11 cellular contexts compared by ENCODE assay signal in genomic region chr12:123801573-123802178, GRCh38. TPM values are rescaled to one million over a fixed set of nuclear protein-coding genes. Genes with fewer than 3 reads are reported as not detected.
DNase-seq lines count a peak whose midpoint lies in the region; ATAC-seq and TF ChIP-seq lines count a peak whose summit lies in the region.
"Had no signal": no experiment of that assay in that cellular context is flagged by ENCODE, and none has a peak within 500 bp of the region (broad histone marks: within the 10 kb centered on the region; RNA-seq: fewer than 3 reads in every experiment).

No MANE protein-coding gene starts in this region.

- H3K4me3 Mint-ChIP-seq in natural killer cell: no peak overlapping the region

- no peaks in the 10 kb centered on the region for H3K9me3 Mint-ChIP-seq in natural killer cell

- intact Hi-C loops in natural killer cell (cut with micrococcal nuclease): no loop called here

- ATAC-seq in natural killer cell: no peak
- ATAC-seq in GM19463 (IDR thresholded peaks at IDR 0.05; ENCODE audit: unreplicated experiment): no peak

- TF ChIP-seq CTCF in 22Rv1 (IDR thresholded peaks at IDR 0.05): peak; percentile 81
- peak; percentile 52 for TF ChIP-seq CTCF in GM12873 (IDR thresholded peaks at IDR 0.05; ENCODE audit: insufficient read depth, low read depth, low read length, missing control alignments)
- TF ChIP-seq CTCF in fibroblast of pulmonary artery (IDR thresholded peaks at IDR 0.05; ENCODE audit: low read length, missing control alignments): peak; percentile 44
- no peak for TF ChIP-seq CTCF in natural killer cell (IDR thresholded peaks at IDR 0.05)

- peaks cover 7% of the 10 kb centered on the region in 2 donors for H3K27me3 Mint-ChIP-seq in natural killer cell (ENCODE audit: low read depth in 2 of 2)

- no peaks in the 10 kb centered on the region for H3K4me1 Mint-ChIP-seq in natural killer cell

- DNase-seq in RKO (ENCODE audit: low spot score) (peak; percentile 61), fibroblast of pulmonary artery (ENCODE audit: low read depth) (peak; percentile 42), natural killer cell (no peak), ureter (ENCODE audit: low spot score) (no peak), NCI-H446 treated with DMSO at 0.1 percent for 48 hours (lab: John Stamatoyannopoulos, UW) (no peak)
- DNase-seq: activated T-cell treated with anti-CD3 and anti-CD28 coated beads for 4 hours, DND-41, NCI-H226 had no signal

- no peak overlapping the region for H3K27ac ChIP-seq in 22Rv1

- H3K36me3 Mint-ChIP-seq in natural killer cell: no peaks in the 10 kb centered on the region

- H3K4me3 ChIP-seq in fibroblast of pulmonary artery (replicated peaks; ENCODE audit: low read depth, low read length): no peak overlapping the region

- H3K27ac Mint-ChIP-seq in natural killer cell: no peak overlapping the region

RNA-seq across cellular contexts. Expression of gene DNAH10, which starts 39.6 kb away (rescaled TPM):
- total RNA-seq in natural killer cell: 1 to 10 TPM in 1 of 3 donors, under 1 TPM in 2; 0.43 to 1.7 (median 0.94) TPM
- total RNA-seq in ureter: 0.60 TPM

Comparison
In these comparisons a context has a peak if more than half of its experiments do, and no peak if none do; other contexts are left out.
1. DNase-seq: peak in RKO (single experiment) and fibroblast of pulmonary artery (single experiment); none in natural killer cell (single experiment), ureter (single experiment) and NCI-H446 treated with DMSO at 0.1 percent for 48 hours (single experiment).